In the genomic region with DNA sequence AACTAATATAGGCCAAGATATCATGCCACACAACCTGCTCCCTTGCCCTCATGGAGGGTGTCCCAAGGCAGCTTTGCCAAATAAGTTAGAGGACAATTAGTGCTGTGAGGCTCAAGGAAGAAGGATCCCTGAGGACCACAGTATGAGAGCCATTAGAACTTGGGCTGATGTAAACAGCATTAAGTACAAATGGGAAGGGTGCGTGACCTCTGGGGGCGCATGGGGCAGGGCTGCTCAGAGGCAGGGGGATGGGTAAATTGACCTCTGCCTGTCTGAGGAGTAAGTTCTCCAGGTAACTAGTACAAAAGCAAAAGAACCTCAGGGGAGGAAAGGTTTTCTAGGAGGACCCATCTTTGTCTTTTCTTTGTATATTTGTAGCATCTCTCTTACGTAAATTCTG, we compare ENCODE assay signal across 10 cellular contexts. TPM values are rescaled to one million over a fixed set of nuclear protein-coding genes. Genes with fewer than 3 reads are reported as not detected.
DNase-seq lines count a peak whose midpoint lies in the region; ATAC-seq and TF ChIP-seq lines count a peak whose summit lies in the region.
"Had no signal": no experiment of that assay in that cellular context is flagged by ENCODE, and none has a peak within 500 bp of the region (broad histone marks: within the 10 kb centered on the region; RNA-seq: fewer than 3 reads in every experiment).

No MANE protein-coding gene starts in this region.

- H3K4me1 ChIP-seq in gastroesophageal sphincter = no peaks in the 10 kb centered on the region
- H3K4me1 ChIP-seq in sigmoid colon = peaks cover 0 to 8% (median 3%) of the 10 kb centered on the region in 4 donors

- peaks cover 2% of the 10 kb centered on the region for H3K9me3 Mint-ChIP-seq in CD4-positive, alpha-beta T cell
- no peaks in the 10 kb centered on the region for H3K9me3 Mint-ChIP-seq in activated B cell treated with CpG ODN at 0.5 μM for 24 hours
- no peaks in the 10 kb centered on the region for H3K9me3 Mint-ChIP-seq in immature natural killer cell

- in situ Hi-C loops in G401 (cut with HindIII; ENCODE audit: low sequenced_read_pairs) = no loop called here

- H3K27me3 ChIP-seq in CD4-positive, alpha-beta T cell (ENCODE audit: control insufficient read depth, insufficient read depth, low read length) = no peaks in the 10 kb centered on the region
- no peaks in the 10 kb centered on the region for H3K27me3 ChIP-seq in gastroesophageal sphincter
- H3K27me3 ChIP-seq in sigmoid colon = no peaks in the 10 kb centered on the region

- no peaks in the 10 kb centered on the region for H3K36me3 ChIP-seq in gastroesophageal sphincter
- no peaks in the 10 kb centered on the region for H3K36me3 ChIP-seq in sigmoid colon

- no peak for TF ChIP-seq EP300 in gastroesophageal sphincter (IDR thresholded peaks at IDR 0.05)
- no peak for TF ChIP-seq EP300 in sigmoid colon (IDR thresholded peaks at IDR 0.05)

- TF ChIP-seq POLR2A in gastroesophageal sphincter (IDR thresholded peaks at IDR 0.05) = no peak
- no peak for TF ChIP-seq POLR2A in sigmoid colon (IDR thresholded peaks at IDR 0.05)

- H3K9me3 ChIP-seq in CD4-positive, alpha-beta T cell (ENCODE audit: control insufficient read depth, low read length) = no peaks in the 10 kb centered on the region
- H3K9me3 ChIP-seq in gastroesophageal sphincter = no peaks in the 10 kb centered on the region
- no peaks in the 10 kb centered on the region for H3K9me3 ChIP-seq in sigmoid colon

- no peaks in the 10 kb centered on the region for H3K27me3 Mint-ChIP-seq in CD4-positive, alpha-beta T cell
- H3K27me3 Mint-ChIP-seq in activated B cell treated with CpG ODN at 0.5 μM for 24 hours (peaks cover 5% of the 10 kb centered on the region), immature natural killer cell (ENCODE audit: low read depth in 3 of 3) (peaks cover 3 to 8% (median 4%) of the 10 kb centered on the region in 3 donors)

- peaks cover 44% of the 10 kb centered on the region for H3K4me1 Mint-ChIP-seq in CD4-positive, alpha-beta T cell (ENCODE audit: low read depth)
- H3K4me1 Mint-ChIP-seq in activated B cell treated with CpG ODN at 0.5 μM for 24 hours (peaks cover 36% of the 10 kb centered on the region), immature natural killer cell (peaks cover 9 to 14% of the 10 kb centered on the region in 2 donors)

- TF ChIP-seq CTCF in CD4-positive, alpha-beta T cell (IDR thresholded peaks at IDR 0.05) = no peak
- TF ChIP-seq CTCF in activated B cell treated with CpG ODN at 0.5 μM for 24 hours (IDR thresholded peaks at IDR 0.05) (no peak), gastroesophageal sphincter (IDR thresholded peaks at IDR 0.05) (no peak), sigmoid colon (IDR thresholded peaks at IDR 0.05) (no peak)

- no peak for ATAC-seq in CD4-positive, alpha-beta T cell (ENCODE audit: poor library complexity)
- no peak for ATAC-seq in activated B cell treated with CpG ODN at 0.5 μM for 24 hours (ENCODE audit: low read depth)
- no peak for ATAC-seq in gastroesophageal sphincter

- CTCF ChIA-PET in CD4-positive, alpha-beta T cell (lab: Charles Lee) = interaction anchor here (1.1 to 1.7 kb wide), 3 partner anchors 9 to 55 kb away, joined by 3 to 4 read pairs (median 4); no protein-coding TSS in a partner anchor
- CTCF ChIA-PET in activated B cell treated with CpG ODN at 0.5 μM for 24 hours (lab: Charles Lee) = no interaction called here

- H3K27ac ChIP-seq in CD4-positive, alpha-beta T cell (ENCODE audit: low read depth, low read length) = peak overlapping the region; percentile 66
- peak overlapping the region in 3 of 4 donors; percentile 51 to 62 (median 51) for H3K27ac ChIP-seq in gastroesophageal sphincter
- H3K27ac ChIP-seq in sigmoid colon = peak overlapping the region; percentile 36 to 58 (median 42)
- H3K27ac ChIP-seq: VCaP had no signal

- POLR2A ChIA-PET in CD4-positive, alpha-beta T cell (lab: Charles Lee) = interaction anchor here (0.8 to 2.1 kb wide), 12 partner anchors 10 to 1610 kb away, joined by 3 to 8 read pairs (median 3); no protein-coding TSS in a partner anchor
- POLR2A ChIA-PET in activated B cell treated with CpG ODN at 0.5 μM for 24 hours (lab: Charles Lee) = no interaction called here

- H3K4me3 Mint-ChIP-seq in CD4-positive, alpha-beta T cell = peak overlapping the region; percentile 82
- H3K4me3 Mint-ChIP-seq in activated B cell treated with CpG ODN at 0.5 μM for 24 hours = peak overlapping the region; percentile 47
- H3K4me3 Mint-ChIP-seq in immature natural killer cell = no peak overlapping the region

- WGBS in gastroesophageal sphincter (ENCODE audit: low coverage in 1 of 2), 2 donors = 49 to 79% methylated on average over 2 to 3 of the region's 3 CpGs
- 70 to 76% methylated on average over 3 of the region's 3 CpGs for WGBS in sigmoid colon, 2 donors

- intact Hi-C loops in CD4-positive, alpha-beta T cell (cut with DNase I, micrococcal nuclease) = loop anchor here in 1 of 2 experiments (1.0 kb wide), 1 partner anchor 28 kb away; no protein-coding TSS in a partner anchor
- intact Hi-C loops in activated B cell treated with CpG ODN at 0.5 μM for 24 hours (cut with micrococcal nuclease) = no loop called here
- intact Hi-C loops in sigmoid colon (cut with DNase I) = no loop called here

- H3K4me3 ChIP-seq in gastroesophageal sphincter (no peak overlapping the region), sigmoid colon (no peak overlapping the region)

- no peak for DNase-seq in CD4-positive, alpha-beta T cell
- DNase-seq in activated B cell treated with CpG ODN at 0.5 μM for 24 hours (no peak), sigmoid colon (no peak), retina (no peak), immature natural killer cell (no peak), G401 (ENCODE audit: low spot score) (no peak)
- DNase-seq in stimulated activated CD4-positive, alpha-beta T cell treated with anti-CD3 and anti-CD28 coated beads, Interleukin-4, amount 100 ng/mL, for 4 hours = no peak
- DNase-seq: NCI-H446 had no signal

- H3K27ac Mint-ChIP-seq in CD4-positive, alpha-beta T cell = peak overlapping the region; percentile 94
- H3K27ac Mint-ChIP-seq in activated B cell treated with CpG ODN at 0.5 μM for 24 hours (peak overlapping the region; percentile 68), immature natural killer cell (peak overlapping the region in 2 of 6 donors; percentile 65 to 77)

- H3K36me3 Mint-ChIP-seq in CD4-positive, alpha-beta T cell (ENCODE audit: low read depth) = no peaks in the 10 kb centered on the region
- H3K36me3 Mint-ChIP-seq in activated B cell treated with CpG ODN at 0.5 μM for 24 hours (ENCODE audit: low read depth) (no peaks in the 10 kb centered on the region), immature natural killer cell (peaks cover 0 to 4% (median 0%) of the 10 kb centered on the region in 3 donors)

RNA-seq across cellular contexts. Expression of gene VWF, which starts 16.2 kb away (rescaled TPM):
- under 1 TPM in 1 of 2 experiments, not detected in 1; 0.20 TPM for total RNA-seq in CD4-positive, alpha-beta T cell
- total RNA-seq in activated B cell treated with CpG ODN at 0.5 μM for 24 hours (not detected in 2 replicates), gastroesophageal sphincter (100 to 1,000 TPM in 3 of 4 donors, 10 to 100 TPM in 1; 94.3 to 261 (median 162) TPM), sigmoid colon (10 to 100 TPM; 36.7 to 98.0 (median 55.5) TPM)
- polyA plus RNA-seq in sigmoid colon (10 to 100 TPM in 1 of 3 donors, 1 to 10 TPM in 1, under 1 TPM in 1; 0.60 to 42.2 (median 1.2) TPM), immature natural killer cell (under 1 TPM in 2 of 3 donors, not detected in 1; 0.10 to 0.16 TPM)
- total RNA-seq in G401 (2014; rRNA removed; shearing (Covaris generic)) = 0.06 and 0.34 TPM in 2 replicates

RNA-seq across cellular contexts. Expression of gene CD9, which starts 59.6 kb away (rescaled TPM):
- under 1 TPM; 0.36 to 0.66 TPM for total RNA-seq in CD4-positive, alpha-beta T cell
- total RNA-seq in activated B cell treated with CpG ODN at 0.5 μM for 24 hours (1.6 and 2.5 TPM in 2 replicates), gastroesophageal sphincter (100 to 1,000 TPM; 379 to 558 (median 468) TPM), sigmoid colon (100 to 1,000 TPM; 240 to 453 (median 303) TPM)
- polyA plus RNA-seq in sigmoid colon (100 to 1,000 TPM; 180 to 548 (median 335) TPM), immature natural killer cell (1 to 10 TPM; 2.1 to 9.8 (median 5.1) TPM)
- 34.3 and 46.6 TPM in 2 replicates for total RNA-seq in G401 (2014; rRNA removed; shearing (Covaris generic))

Comparison
In these comparisons a context has a peak if more than half of its experiments do, and no peak if none do; other contexts are left out.
1. H3K4me3 Mint-ChIP-seq: peak in CD4-positive, alpha-beta T cell (single experiment) and activated B cell treated with CpG ODN at 0.5 μM for 24 hours (single experiment); none in immature natural killer cell (0 of 5).
2. RNA of gene VWF, which starts 16.2 kb away (total RNA-seq): 94.3 to 261 TPM in gastroesophageal sphincter and 36.7 to 98.0 TPM in sigmoid colon; 0.06 to 0.34 TPM in G401, 0.20 TPM in CD4-positive, alpha-beta T cell and not detected in activated B cell treated with CpG ODN at 0.5 μM for 24 hours; every median in the first group is over 10 times any median in the second.
3. RNA of gene CD9, which starts 59.6 kb away (total RNA-seq): 379 to 558 TPM in gastroesophageal sphincter, 240 to 453 TPM in sigmoid colon and 34.3 to 46.6 TPM in G401; 1.6 to 2.5 TPM in activated B cell treated with CpG ODN at 0.5 μM for 24 hours and 0.36 to 0.66 TPM in CD4-positive, alpha-beta T cell; every median in the first group is over 10 times any median in the second.
4. Peak in every context shown above with its lines, with median percentiles within 50 percentile points of each other: H3K27ac ChIP-seq.